ENCODE assay signal across 11 cellular contexts in genomic region chr17:76146053-76146875, GRCh38. TPM values are rescaled to one million over a fixed set of nuclear protein-coding genes. Genes with fewer than 3 reads are reported as not detected.
DNase-seq lines count a peak whose midpoint lies in the region; ATAC-seq and TF ChIP-seq lines count a peak whose summit lies in the region.
"Had no signal": no experiment of that assay in that cellular context is flagged by ENCODE, and none has a peak within 500 bp of the region (broad histone marks: within the 10 kb centered on the region; RNA-seq: fewer than 3 reads in every experiment).

No MANE protein-coding gene starts in this region.

- H3K27ac ChIP-seq in heart left ventricle (peak overlapping the region in 8 of 12 donors; percentile 22 to 76 (median 46)), right atrium auricular region (peak overlapping the region in 1 of 2 donors; percentile 3), lower lobe of right lung (peak overlapping the region; percentile 76), aorta (ENCODE audit: low read depth in 1 of 2, low read length in 2 of 2) (no peak overlapping the region)
- H3K27ac ChIP-seq: brain microvascular endothelial cell had no signal

- DNase-seq in heart left ventricle: peak in 2 of 5 donors; percentile 23 to 36
- no peak for DNase-seq in right atrium auricular region (ENCODE audit: low spot score)
- DNase-seq in activated T-cell treated with anti-CD3 and anti-CD28 coated beads, Interleukin-2, amount 50 U/mL, for 72 hours: no peak
- no peak for DNase-seq in lower lobe of right lung
- peak in 1 of 2 donors; percentile 43 for DNase-seq in aorta
- DNase-seq in HuH-7.5 (ENCODE audit: low spot score): no peak
- DNase-seq in NCI-H1694 (lab: John Stamatoyannopoulos, UW): no peak
- DNase-seq: brain microvascular endothelial cell, SK-N-SH had no signal

- peaks cover 3 to 15% of the 10 kb centered on the region in 2 donors for H3K36me3 Mint-ChIP-seq in activated T-cell treated with anti-CD3 and anti-CD28 coated beads, Interleukin-2, amount 50 U/mL, for 72 hours (ENCODE audit: insufficient read depth in 2 of 2)

- no peaks in the 10 kb centered on the region for H3K9me3 Mint-ChIP-seq in activated T-cell treated with anti-CD3 and anti-CD28 coated beads, Interleukin-2, amount 50 U/mL, for 72 hours
- H3K9me3 Mint-ChIP-seq: neural crest cell had no signal

- peaks cover 0 to 45% (median 15%) of the 10 kb centered on the region in 12 donors for H3K4me1 ChIP-seq in heart left ventricle
- peaks cover 4 to 25% of the 10 kb centered on the region in 2 donors for H3K4me1 ChIP-seq in right atrium auricular region
- H3K4me1 ChIP-seq in lower lobe of right lung: peaks cover 47% of the 10 kb centered on the region
- H3K4me1 ChIP-seq in aorta (ENCODE audit: control insufficient read depth in 1 of 2, insufficient read depth in 2 of 2, low read length in 2 of 2): no peaks in the 10 kb centered on the region

- intact Hi-C loops in heart left ventricle (cut with DNase I): no loop called here
- intact Hi-C loops in lower lobe of right lung (cut with DNase I): no loop called here
- intact Hi-C loops in aorta (cut with DNase I): loop anchor here in 1 of 2 donors (2.0 kb wide), 1 partner anchor 23 kb away; no protein-coding TSS in a partner anchor

- WGBS in heart left ventricle, 4 donors: 86 to 91% (median 89%) methylated on average over 13 to 22 of the region's 22 CpGs
- 90 to 92% methylated on average over 22 of the region's 22 CpGs for WGBS in aorta, 2 donors

- peak overlapping the region; percentile 61 to 74 for H3K4me3 Mint-ChIP-seq in activated T-cell treated with anti-CD3 and anti-CD28 coated beads, Interleukin-2, amount 50 U/mL, for 72 hours
- H3K4me3 Mint-ChIP-seq: neural crest cell had no signal

- ATAC-seq in heart left ventricle (no peak), lower lobe of right lung (no peak), aorta (ENCODE audit: low FRiP score) (peak; percentile 38), GM18873 (IDR thresholded peaks at IDR 0.05; ENCODE audit: low FRiP score, unreplicated experiment) (no peak)
- ATAC-seq in activated T-cell treated with anti-CD3 and anti-CD28 coated beads, Interleukin-2, amount 50 U/mL, for 72 hours (replicated peaks in 1 of 2): peak; percentile 27 to 45

- TF ChIP-seq CTCF in heart left ventricle (IDR thresholded peaks at IDR 0.05) (no peak), right atrium auricular region (IDR thresholded peaks at IDR 0.05) (no peak), lower lobe of right lung (IDR thresholded peaks at IDR 0.05) (no peak)

- H3K27ac Mint-ChIP-seq in activated T-cell treated with anti-CD3 and anti-CD28 coated beads, Interleukin-2, amount 50 U/mL, for 72 hours: peak overlapping the region; percentile 92

- TF ChIP-seq POLR2A in heart left ventricle (IDR thresholded peaks at IDR 0.05): no peak

- H3K27me3 ChIP-seq in heart left ventricle: no peaks in the 10 kb centered on the region
- no peaks in the 10 kb centered on the region for H3K27me3 ChIP-seq in right atrium auricular region
- H3K27me3 ChIP-seq in lower lobe of right lung (ENCODE audit: low read depth): no peaks in the 10 kb centered on the region
- no peaks in the 10 kb centered on the region for H3K27me3 ChIP-seq in aorta (ENCODE audit: control insufficient read depth in 1 of 2, insufficient read depth in 2 of 2, low read length in 1 of 2)
- H3K27me3 ChIP-seq: brain microvascular endothelial cell had no signal

- no peaks in the 10 kb centered on the region for H3K27me3 Mint-ChIP-seq in activated T-cell treated with anti-CD3 and anti-CD28 coated beads, Interleukin-2, amount 50 U/mL, for 72 hours (ENCODE audit: low read depth)

- H3K9me3 ChIP-seq in heart left ventricle: no peaks in the 10 kb centered on the region
- H3K9me3 ChIP-seq in right atrium auricular region: no peaks in the 10 kb centered on the region
- no peaks in the 10 kb centered on the region for H3K9me3 ChIP-seq in lower lobe of right lung
- no peaks in the 10 kb centered on the region for H3K9me3 ChIP-seq in aorta (ENCODE audit: control insufficient read depth, low read length)
- H3K9me3 ChIP-seq: SK-N-SH had no signal

- no peaks in the 10 kb centered on the region for H3K36me3 ChIP-seq in heart left ventricle
- no peaks in the 10 kb centered on the region for H3K36me3 ChIP-seq in right atrium auricular region
- no peaks in the 10 kb centered on the region for H3K36me3 ChIP-seq in lower lobe of right lung
- H3K36me3 ChIP-seq in aorta (ENCODE audit: control insufficient read depth in 1 of 2, insufficient read depth in 2 of 2, low read length in 1 of 2): no peaks in the 10 kb centered on the region
- H3K36me3 ChIP-seq: brain microvascular endothelial cell had no signal

- H3K4me1 Mint-ChIP-seq in activated T-cell treated with anti-CD3 and anti-CD28 coated beads, Interleukin-2, amount 50 U/mL, for 72 hours (ENCODE audit: low read depth): peaks cover 60% of the 10 kb centered on the region

- H3K4me3 ChIP-seq in heart left ventricle (peak overlapping the region in 1 of 12 donors; percentile 35), right atrium auricular region (no peak overlapping the region), lower lobe of right lung (no peak overlapping the region), aorta (ENCODE audit: low read length in 2 of 2) (no peak overlapping the region)

RNA-seq across cellular contexts. Expression of gene FOXJ1, which starts 5.2 kb away (rescaled TPM):
- total RNA-seq in heart left ventricle (not detected), right atrium auricular region (not detected), lower lobe of right lung (21.5 TPM), aorta (not detected)
- polyA plus RNA-seq in heart left ventricle (not detected), aorta (not detected)
- 1 to 10 TPM; 1.4 to 1.5 TPM for total RNA-seq in activated T-cell treated with anti-CD3 and anti-CD28 coated beads, Interleukin-2, amount 50 U/mL, for 72 hours
- polyA plus RNA-seq: SK-N-SH had no signal

RNA-seq across cellular contexts. Expression of gene EXOC7, which starts 42.7 kb away (rescaled TPM):
- total RNA-seq in heart left ventricle: 100 to 1,000 TPM in 1 of 9 donors, 10 to 100 TPM in 8; 64.4 to 107 (median 80.5) TPM
- 10 to 100 TPM; 39.7 to 62.5 TPM for polyA plus RNA-seq in heart left ventricle
- total RNA-seq in right atrium auricular region: 10 to 100 TPM; 56.0 to 65.3 TPM
- 10 to 100 TPM; 66.7 to 77.8 TPM for total RNA-seq in activated T-cell treated with anti-CD3 and anti-CD28 coated beads, Interleukin-2, amount 50 U/mL, for 72 hours
- total RNA-seq in lower lobe of right lung: 118 TPM
- 100 to 1,000 TPM in 1 of 2 donors, 10 to 100 TPM in 1; 98.8 to 138 TPM for total RNA-seq in aorta
- polyA plus RNA-seq in aorta: 100 to 1,000 TPM in 1 of 2 donors, 10 to 100 TPM in 1; 25.7 to 102 TPM

Comparison
In these comparisons a context has a peak if more than half of its experiments do, and no peak if none do; other contexts are left out.
1. ATAC-seq: peak in activated T-cell treated with anti-CD3 and anti-CD28 coated beads, Interleukin-2, amount 50 U/mL, for 72 hours (2 of 2) and aorta (single experiment); none in heart left ventricle (0 of 4), lower lobe of right lung (0 of 2) and GM18873 (single experiment).
2. H3K27ac ChIP-seq: peak in heart left ventricle (8 of 12) and lower lobe of right lung (single experiment); none in aorta (0 of 2).